ENCODE assay signal across 1 cellular context in the genomic region with DNA sequence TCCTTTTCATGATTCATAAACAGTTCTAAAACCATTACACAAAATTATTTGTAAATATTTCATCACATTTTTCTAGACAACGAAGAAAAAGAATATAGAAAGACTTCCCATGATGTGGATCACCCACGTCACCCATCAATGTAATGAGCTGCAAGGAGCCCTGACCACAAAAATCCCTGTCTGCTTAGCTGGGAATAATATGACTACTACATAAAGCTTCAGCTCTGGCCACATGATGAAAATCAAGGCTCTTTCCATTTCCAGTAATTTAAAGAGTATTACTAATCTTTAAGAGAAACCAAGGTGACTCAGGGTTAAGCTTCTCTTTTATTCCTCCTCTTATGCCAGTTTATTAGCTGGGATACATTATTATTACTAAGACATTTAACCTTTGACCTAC.
TF ChIP-seq lines count a peak whose summit lies in the region.

No MANE protein-coding gene starts in this region.

TF ChIP-seq in GM23338, 12 proteins besides CTCF, POLR2A, EP300 and RAD21 (continued from another document):
- TF ChIP-seq, protein P1, sequence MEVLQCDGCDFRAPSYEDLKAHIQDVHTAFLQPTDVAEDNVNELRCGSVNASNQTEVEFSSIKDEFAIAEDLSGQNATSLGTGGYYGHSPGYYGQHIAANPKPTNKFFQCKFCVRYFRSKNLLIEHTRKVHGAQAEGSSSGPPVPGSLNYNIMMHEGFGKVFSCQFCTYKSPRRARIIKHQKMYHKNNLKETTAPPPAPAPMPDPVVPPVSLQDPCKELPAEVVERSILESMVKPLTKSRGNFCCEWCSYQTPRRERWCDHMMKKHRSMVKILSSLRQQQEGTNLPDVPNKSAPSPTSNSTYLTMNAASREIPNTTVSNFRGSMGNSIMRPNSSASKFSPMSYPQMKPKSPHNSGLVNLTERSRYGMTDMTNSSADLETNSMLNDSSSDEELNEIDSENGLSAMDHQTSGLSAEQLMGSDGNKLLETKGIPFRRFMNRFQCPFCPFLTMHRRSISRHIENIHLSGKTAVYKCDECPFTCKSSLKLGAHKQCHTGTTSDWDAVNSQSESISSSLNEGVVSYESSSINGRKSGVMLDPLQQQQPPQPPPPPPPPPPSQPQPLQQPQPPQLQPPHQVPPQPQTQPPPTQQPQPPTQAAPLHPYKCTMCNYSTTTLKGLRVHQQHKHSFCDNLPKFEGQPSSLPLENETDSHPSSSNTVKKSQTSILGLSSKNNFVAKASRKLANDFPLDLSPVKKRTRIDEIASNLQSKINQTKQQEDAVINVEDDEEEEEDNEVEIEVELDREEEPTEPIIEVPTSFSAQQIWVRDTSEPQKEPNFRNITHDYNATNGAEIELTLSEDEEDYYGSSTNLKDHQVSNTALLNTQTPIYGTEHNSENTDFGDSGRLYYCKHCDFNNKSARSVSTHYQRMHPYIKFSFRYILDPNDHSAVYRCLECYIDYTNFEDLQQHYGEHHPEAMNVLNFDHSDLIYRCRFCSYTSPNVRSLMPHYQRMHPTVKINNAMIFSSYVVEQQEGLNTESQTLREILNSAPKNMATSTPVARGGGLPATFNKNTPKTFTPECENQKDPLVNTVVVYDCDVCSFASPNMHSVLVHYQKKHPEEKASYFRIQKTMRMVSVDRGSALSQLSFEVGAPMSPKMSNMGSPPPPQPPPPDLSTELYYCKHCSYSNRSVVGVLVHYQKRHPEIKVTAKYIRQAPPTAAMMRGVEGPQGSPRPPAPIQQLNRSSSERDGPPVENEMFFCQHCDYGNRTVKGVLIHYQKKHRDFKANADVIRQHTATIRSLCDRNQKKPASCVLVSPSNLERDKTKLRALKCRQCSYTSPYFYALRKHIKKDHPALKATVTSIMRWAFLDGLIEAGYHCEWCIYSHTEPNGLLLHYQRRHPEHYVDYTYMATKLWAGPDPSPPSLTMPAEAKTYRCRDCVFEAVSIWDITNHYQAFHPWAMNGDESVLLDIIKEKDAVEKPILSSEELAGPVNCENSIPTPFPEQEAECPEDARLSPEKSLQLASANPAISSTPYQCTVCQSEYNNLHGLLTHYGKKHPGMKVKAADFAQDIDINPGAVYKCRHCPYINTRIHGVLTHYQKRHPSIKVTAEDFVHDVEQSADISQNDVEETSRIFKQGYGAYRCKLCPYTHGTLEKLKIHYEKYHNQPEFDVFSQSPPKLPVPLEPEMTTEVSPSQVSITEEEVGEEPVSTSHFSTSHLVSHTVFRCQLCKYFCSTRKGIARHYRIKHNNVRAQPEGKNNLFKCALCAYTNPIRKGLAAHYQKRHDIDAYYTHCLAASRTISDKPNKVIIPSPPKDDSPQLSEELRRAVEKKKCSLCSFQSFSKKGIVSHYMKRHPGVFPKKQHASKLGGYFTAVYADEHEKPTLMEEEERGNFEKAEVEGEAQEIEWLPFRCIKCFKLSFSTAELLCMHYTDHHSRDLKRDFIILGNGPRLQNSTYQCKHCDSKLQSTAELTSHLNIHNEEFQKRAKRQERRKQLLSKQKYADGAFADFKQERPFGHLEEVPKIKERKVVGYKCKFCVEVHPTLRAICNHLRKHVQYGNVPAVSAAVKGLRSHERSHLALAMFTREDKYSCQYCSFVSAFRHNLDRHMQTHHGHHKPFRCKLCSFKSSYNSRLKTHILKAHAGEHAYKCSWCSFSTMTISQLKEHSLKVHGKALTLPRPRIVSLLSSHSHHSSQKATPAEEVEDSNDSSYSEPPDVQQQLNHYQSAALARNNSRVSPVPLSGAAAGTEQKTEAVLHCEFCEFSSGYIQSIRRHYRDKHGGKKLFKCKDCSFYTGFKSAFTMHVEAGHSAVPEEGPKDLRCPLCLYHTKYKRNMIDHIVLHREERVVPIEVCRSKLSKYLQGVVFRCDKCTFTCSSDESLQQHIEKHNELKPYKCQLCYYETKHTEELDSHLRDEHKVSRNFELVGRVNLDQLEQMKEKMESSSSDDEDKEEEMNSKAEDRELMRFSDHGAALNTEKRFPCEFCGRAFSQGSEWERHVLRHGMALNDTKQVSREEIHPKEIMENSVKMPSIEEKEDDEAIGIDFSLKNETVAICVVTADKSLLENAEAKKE (CRISPR knock-in tag; IDR thresholded peaks at IDR 0.05), result no peak
- TF ChIP-seq EZH2phosphoT487 (IDR thresholded peaks at IDR 0.05; ENCODE audit: unreplicated experiment), result no peak
- TF ChIP-seq CREB1 (CRISPR knock-in tag; IDR thresholded peaks at IDR 0.05; ENCODE audit: low read depth), result no peak
- TF ChIP-seq, protein P2, sequence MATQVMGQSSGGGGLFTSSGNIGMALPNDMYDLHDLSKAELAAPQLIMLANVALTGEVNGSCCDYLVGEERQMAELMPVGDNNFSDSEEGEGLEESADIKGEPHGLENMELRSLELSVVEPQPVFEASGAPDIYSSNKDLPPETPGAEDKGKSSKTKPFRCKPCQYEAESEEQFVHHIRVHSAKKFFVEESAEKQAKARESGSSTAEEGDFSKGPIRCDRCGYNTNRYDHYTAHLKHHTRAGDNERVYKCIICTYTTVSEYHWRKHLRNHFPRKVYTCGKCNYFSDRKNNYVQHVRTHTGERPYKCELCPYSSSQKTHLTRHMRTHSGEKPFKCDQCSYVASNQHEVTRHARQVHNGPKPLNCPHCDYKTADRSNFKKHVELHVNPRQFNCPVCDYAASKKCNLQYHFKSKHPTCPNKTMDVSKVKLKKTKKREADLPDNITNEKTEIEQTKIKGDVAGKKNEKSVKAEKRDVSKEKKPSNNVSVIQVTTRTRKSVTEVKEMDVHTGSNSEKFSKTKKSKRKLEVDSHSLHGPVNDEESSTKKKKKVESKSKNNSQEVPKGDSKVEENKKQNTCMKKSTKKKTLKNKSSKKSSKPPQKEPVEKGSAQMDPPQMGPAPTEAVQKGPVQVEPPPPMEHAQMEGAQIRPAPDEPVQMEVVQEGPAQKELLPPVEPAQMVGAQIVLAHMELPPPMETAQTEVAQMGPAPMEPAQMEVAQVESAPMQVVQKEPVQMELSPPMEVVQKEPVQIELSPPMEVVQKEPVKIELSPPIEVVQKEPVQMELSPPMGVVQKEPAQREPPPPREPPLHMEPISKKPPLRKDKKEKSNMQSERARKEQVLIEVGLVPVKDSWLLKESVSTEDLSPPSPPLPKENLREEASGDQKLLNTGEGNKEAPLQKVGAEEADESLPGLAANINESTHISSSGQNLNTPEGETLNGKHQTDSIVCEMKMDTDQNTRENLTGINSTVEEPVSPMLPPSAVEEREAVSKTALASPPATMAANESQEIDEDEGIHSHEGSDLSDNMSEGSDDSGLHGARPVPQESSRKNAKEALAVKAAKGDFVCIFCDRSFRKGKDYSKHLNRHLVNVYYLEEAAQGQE (IDR thresholded peaks at IDR 0.05; ENCODE audit: unreplicated experiment), result no peak
- no peak for TF ChIP-seq ZNF114 (CRISPR knock-in tag; IDR thresholded peaks at IDR 0.05)
- TF ChIP-seq ZNF331 (CRISPR knock-in tag; IDR thresholded peaks at IDR 0.05; ENCODE audit: low read depth), result no peak
